In genomic region chr6:89970609-89971337, GRCh38 we compare ENCODE assay signal across 8 cellular contexts.
DNase-seq lines count a peak whose midpoint lies in the region; ATAC-seq and TF ChIP-seq lines count a peak whose summit lies in the region.

No MANE protein-coding gene starts in this region.

- H2AFZ ChIP-seq in HCT116 (ENCODE audit: low read depth, low read length, poor library complexity, severe bottlenecking) = no peak overlapping the region

- TF ChIP-seq CTCF in HCT116 (IDR thresholded peaks at IDR 0.05 in 2 of 3, conservative IDR thresholded peaks at IDR 0.05 in 1 of 3; ENCODE audit: borderline replicate concordance in 1 of 3, insufficient read depth in 1 of 3, low read depth in 2 of 3, low read length in 2 of 3) (peak; percentile 51 to 77 (median 62)), thyroid gland (IDR thresholded peaks at IDR 0.05) (peak; percentile 11 to 66 (median 40))

- H4K20me1 ChIP-seq in HCT116 (ENCODE audit: insufficient read depth) = no peaks in the 10 kb centered on the region

- H3K36me3 ChIP-seq in HCT116 (ENCODE audit: control insufficient read depth in 1 of 2, insufficient read depth in 2 of 2, low read length in 2 of 2) (no peaks in the 10 kb centered on the region), thyroid gland (no peaks in the 10 kb centered on the region)

- no TSS peak for BruUV-seq in HCT116 (replicated peaks; lab: Mats Ljungman, UMichigan)

- peak; percentile 86 for TF ChIP-seq RAD21 in HCT116 (IDR thresholded peaks at IDR 0.05; ENCODE audit: low read depth)

- CTCF ChIA-PET in HCT116 (lab: Charles Lee) = interaction anchor here (0.7 to 1.3 kb wide), 2 partner anchors 315 to 507 kb away, joined by 3 read pairs; no protein-coding TSS in a partner anchor

- ATAC-seq in HCT116 (peak; percentile 88), GM18861 (IDR thresholded peaks at IDR 0.05; ENCODE audit: unreplicated experiment) (no peak), GM21381 (IDR thresholded peaks at IDR 0.05; ENCODE audit: unreplicated experiment) (no peak)

- RAD21 ChIA-PET in HCT116 (lab: Charles Lee; ENCODE audit: low non-redundant PET in 1 of 2, low total read pairs in 2 of 2, uncharacterized antibody in 2 of 2, unreplicated experiment in 2 of 2) = no interaction called here

- 26 to 31% methylated on average over 8 of the region's 8 CpGs for WGBS in thyroid gland, 2 donors

- no peaks in the 10 kb centered on the region for H3K9me3 ChIP-seq in HCT116 (ENCODE audit: control insufficient read depth in 1 of 2, insufficient read depth in 1 of 2, low read depth in 1 of 2, low read length in 2 of 2)
- no peaks in the 10 kb centered on the region for H3K9me3 ChIP-seq in thyroid gland

- no peak overlapping the region for H3K9ac ChIP-seq in HCT116 (ENCODE audit: low read length)

- H3K27ac ChIP-seq in HCT116 (ENCODE audit: low read depth, low read length) = no peak overlapping the region
- no peak overlapping the region for H3K27ac ChIP-seq in thyroid gland

- POLR2A ChIA-PET in HCT116 (lab: Charles Lee) = no interaction called here

- TF ChIP-seq POLR2A in HCT116 (IDR thresholded peaks at IDR 0.05; ENCODE audit: borderline replicate concordance, extremely low read depth, insufficient read depth, insufficient read length) = no peak
- no peak for TF ChIP-seq POLR2A in thyroid gland (IDR thresholded peaks at IDR 0.05)

- H3K27me3 ChIP-seq in HCT116 (ENCODE audit: insufficient read depth, low read length) (no peaks in the 10 kb centered on the region), thyroid gland (no peaks in the 10 kb centered on the region)

- no peaks in the 10 kb centered on the region for H3K9me2 ChIP-seq in HCT116 (ENCODE audit: insufficient read depth)

- intact Hi-C loops in HCT116 (cut with micrococcal nuclease) (loop anchor here (1.0 to 5.0 kb wide), 4 partner anchors 207 to 509 kb away; no protein-coding TSS in a partner anchor), thyroid gland (cut with DNase I) (loop anchor here (10.0 kb wide), 1 partner anchor 424 kb away; no protein-coding TSS in a partner anchor)

- in situ Hi-C loops in T47D (cut with HindIII; ENCODE audit: low pct_unique_long_range_greater_than_20kb, low sequenced_read_pairs) = no loop called here

- H3K4me3 ChIP-seq in HCT116 (replicated peaks in 1 of 2; ENCODE audit: low read depth in 1 of 2, low read length in 2 of 2) (no peak overlapping the region), thyroid gland (replicated peaks in 1 of 3) (no peak overlapping the region)

- H3K4me1 ChIP-seq in HCT116 (ENCODE audit: control insufficient read depth in 1 of 2, insufficient read depth in 2 of 2, low read length in 2 of 2) (no peaks in the 10 kb centered on the region), thyroid gland (no peaks in the 10 kb centered on the region)

- H3K79me2 ChIP-seq in HCT116 (ENCODE audit: insufficient read depth, low read length) = no peaks in the 10 kb centered on the region

- DNase-seq in Ammon's horn (ENCODE audit: low spot score) (peak; percentile 83), HCT116 (ENCODE audit: low read depth, low spot score) (peak; percentile 16), NCI-H774 (lab: John Stamatoyannopoulos, UW) (peak; percentile 40), T47D (ENCODE audit: low read depth in 1 of 2, low spot score in 1 of 2) (peak; percentile 7 to 59), islet precursor cell (peak; percentile 71), thyroid gland (peak; percentile 23 to 32)

- H3K4me2 ChIP-seq in HCT116 (ENCODE audit: low read length) = no peak overlapping the region

TF ChIP-seq in HCT116, 20 proteins besides CTCF, POLR2A, EP300 and RAD21:
- TF ChIP-seq TCF7L2 (IDR thresholded peaks at IDR 0.05; ENCODE audit: borderline replicate concordance, extremely low read depth, insufficient read depth, insufficient read length) = no peak
- TF ChIP-seq EZH2 (IDR thresholded peaks at IDR 0.05) = no peak
- no peak for TF ChIP-seq SRF (IDR thresholded peaks at IDR 0.05; ENCODE audit: low read depth)
- no peak for TF ChIP-seq CBX3 (IDR thresholded peaks at IDR 0.05; ENCODE audit: low read depth)
- TF ChIP-seq EGR1 (IDR thresholded peaks at IDR 0.05; ENCODE audit: low read depth) = no peak
- no peak for TF ChIP-seq REST (IDR thresholded peaks at IDR 0.05; ENCODE audit: low read depth)
- TF ChIP-seq SP1 (IDR thresholded peaks at IDR 0.05; ENCODE audit: low read depth) = no peak
- no peak for TF ChIP-seq FOSL1 (IDR thresholded peaks at IDR 0.05; ENCODE audit: low read depth)

Comparison
In these comparisons a context has a peak if more than half of its experiments do, and no peak if none do; other contexts are left out.
1. DNase-seq: peak in every context shown above with its lines; median percentile 83 in Ammon's horn; 71 in islet precursor cell; 40 in NCI-H774; 33 in T47D; 28 in thyroid gland; 16 in HCT116.